In the genomic region with DNA sequence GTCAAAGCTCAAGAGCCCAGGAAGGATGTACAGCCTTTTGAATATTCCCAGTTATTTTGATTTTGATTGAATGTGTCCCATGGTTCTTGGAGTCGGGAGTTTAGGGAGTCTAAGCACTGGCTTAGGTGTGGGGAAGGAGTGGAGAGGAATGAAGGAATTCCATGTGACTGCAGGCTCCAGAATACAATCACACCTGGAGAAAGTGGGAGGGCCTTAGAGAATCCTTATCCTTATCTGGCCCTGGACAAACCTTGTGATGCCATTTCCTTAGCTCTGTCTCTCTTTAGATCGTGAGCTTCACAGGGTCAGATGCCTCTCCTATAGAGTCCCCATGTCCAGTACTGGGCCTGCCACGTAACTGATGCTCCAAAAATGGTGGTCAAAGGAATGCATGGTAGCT, we compare ENCODE assay signal across 16 cellular contexts.
"Had no signal": no experiment of that assay in that cellular context is flagged by ENCODE, and none has a peak within 500 bp of the region (broad histone marks: within the 10 kb centered on the region; RNA-seq: fewer than 3 reads in every experiment).

No MANE protein-coding gene starts in this region.

- DNase-seq: activated CD4-positive, alpha-beta T cell treated with anti-CD3 and anti-CD28 coated beads, Interleukin-2, amount 10 ng/mL, durations not matched to agents 7 days and 5 days; activated CD4-positive, CD25-positive, alpha-beta regulatory T cell; activated effector memory CD4-positive, alpha-beta T cell treated with anti-CD3 and anti-CD28 coated beads, Interleukin-2, amount 50 U/mL, for 16 hours; foreskin keratinocyte; head of caudate nucleus; islet precursor cell; retina; stimulated activated CD4-positive, alpha-beta T cell treated with anti-CD3 and anti-CD28 coated beads, Interleukin-4, amount 100 ng/mL, for 1 hour; T-helper 17 cell; thyroid gland had no signal

- H3K27me3 ChIP-seq: cardiac muscle cell, foreskin keratinocyte, neural progenitor cell, thyroid gland, vagina had no signal

- FAIRE-seq: colon, endothelial cell of umbilical vein had no signal

- H3K9me3 ChIP-seq: thyroid gland, vagina had no signal

- H3K27me3 Mint-ChIP-seq: activated CD4-positive, alpha-beta T cell treated with anti-CD3 and anti-CD28 coated beads, Interleukin-2, amount 10 ng/mL, durations not matched to agents 7 days and 5 days; T-helper 17 cell had no signal

- ATAC-seq: foreskin keratinocyte, left lobe of liver, T-helper 17 cell had no signal

- H3K27ac Mint-ChIP-seq: activated CD4-positive, alpha-beta T cell treated with anti-CD3 and anti-CD28 coated beads, Interleukin-2, amount 10 ng/mL, durations not matched to agents 7 days and 5 days; T-helper 17 cell had no signal

- H3K36me3 Mint-ChIP-seq: neural progenitor cell had no signal

- H3K27ac ChIP-seq: cardiac muscle cell, foreskin keratinocyte, neural progenitor cell, thyroid gland, vagina had no signal

- H3K4me3 ChIP-seq: cardiac muscle cell, neural progenitor cell, thyroid gland, vagina had no signal

- H3K36me3 ChIP-seq: cardiac muscle cell, neural progenitor cell, thyroid gland, vagina had no signal

- H3K9ac ChIP-seq: neural progenitor cell had no signal

- H3K4me2 ChIP-seq: neural progenitor cell had no signal

- H3K9me3 Mint-ChIP-seq: activated CD4-positive, alpha-beta T cell treated with anti-CD3 and anti-CD28 coated beads, Interleukin-2, amount 10 ng/mL, durations not matched to agents 7 days and 5 days; neural progenitor cell had no signal

- H3K4me3 Mint-ChIP-seq: activated CD4-positive, alpha-beta T cell treated with anti-CD3 and anti-CD28 coated beads, Interleukin-2, amount 10 ng/mL, durations not matched to agents 7 days and 5 days; T-helper 17 cell had no signal
